Comparison of ENCODE assay signal across 1 cellular context in the genomic region with DNA sequence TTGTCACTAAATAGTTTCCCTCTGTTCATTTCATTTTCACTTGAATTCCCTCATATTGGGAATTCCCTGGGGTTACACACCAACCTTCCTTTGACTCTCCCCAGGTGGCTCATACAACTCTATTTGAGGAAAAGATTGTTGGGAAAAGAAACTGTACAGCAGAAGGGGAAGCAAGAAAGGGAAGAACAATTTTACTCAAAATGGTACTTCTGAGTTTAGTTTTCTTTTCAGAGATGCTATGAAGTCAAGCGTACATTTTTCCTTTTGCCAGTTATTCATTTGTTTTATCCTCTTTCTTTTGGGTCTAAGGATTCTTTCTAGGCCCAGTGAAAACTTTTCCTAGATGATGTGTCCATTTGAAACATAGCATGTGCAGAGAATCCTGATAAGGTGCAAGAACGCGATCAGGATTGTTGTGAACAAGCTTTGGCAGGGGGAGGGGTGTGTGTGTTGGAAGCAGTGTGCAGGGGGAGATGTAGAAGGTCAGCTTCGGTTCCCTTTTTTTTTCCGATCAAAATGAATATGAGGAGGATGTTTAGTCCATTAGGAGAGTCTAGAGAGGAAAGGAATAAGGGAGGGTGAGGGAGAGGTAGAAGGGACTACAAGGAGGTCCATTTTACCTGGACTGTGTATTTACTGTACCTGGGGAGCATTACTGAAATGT.
TF ChIP-seq lines count a peak whose summit lies in the region.

No MANE protein-coding gene starts in this region.

TF ChIP-seq in GM23338, 12 proteins besides CTCF, POLR2A, EP300 and RAD21 (continued from another document):
- TF ChIP-seq, protein P1, sequence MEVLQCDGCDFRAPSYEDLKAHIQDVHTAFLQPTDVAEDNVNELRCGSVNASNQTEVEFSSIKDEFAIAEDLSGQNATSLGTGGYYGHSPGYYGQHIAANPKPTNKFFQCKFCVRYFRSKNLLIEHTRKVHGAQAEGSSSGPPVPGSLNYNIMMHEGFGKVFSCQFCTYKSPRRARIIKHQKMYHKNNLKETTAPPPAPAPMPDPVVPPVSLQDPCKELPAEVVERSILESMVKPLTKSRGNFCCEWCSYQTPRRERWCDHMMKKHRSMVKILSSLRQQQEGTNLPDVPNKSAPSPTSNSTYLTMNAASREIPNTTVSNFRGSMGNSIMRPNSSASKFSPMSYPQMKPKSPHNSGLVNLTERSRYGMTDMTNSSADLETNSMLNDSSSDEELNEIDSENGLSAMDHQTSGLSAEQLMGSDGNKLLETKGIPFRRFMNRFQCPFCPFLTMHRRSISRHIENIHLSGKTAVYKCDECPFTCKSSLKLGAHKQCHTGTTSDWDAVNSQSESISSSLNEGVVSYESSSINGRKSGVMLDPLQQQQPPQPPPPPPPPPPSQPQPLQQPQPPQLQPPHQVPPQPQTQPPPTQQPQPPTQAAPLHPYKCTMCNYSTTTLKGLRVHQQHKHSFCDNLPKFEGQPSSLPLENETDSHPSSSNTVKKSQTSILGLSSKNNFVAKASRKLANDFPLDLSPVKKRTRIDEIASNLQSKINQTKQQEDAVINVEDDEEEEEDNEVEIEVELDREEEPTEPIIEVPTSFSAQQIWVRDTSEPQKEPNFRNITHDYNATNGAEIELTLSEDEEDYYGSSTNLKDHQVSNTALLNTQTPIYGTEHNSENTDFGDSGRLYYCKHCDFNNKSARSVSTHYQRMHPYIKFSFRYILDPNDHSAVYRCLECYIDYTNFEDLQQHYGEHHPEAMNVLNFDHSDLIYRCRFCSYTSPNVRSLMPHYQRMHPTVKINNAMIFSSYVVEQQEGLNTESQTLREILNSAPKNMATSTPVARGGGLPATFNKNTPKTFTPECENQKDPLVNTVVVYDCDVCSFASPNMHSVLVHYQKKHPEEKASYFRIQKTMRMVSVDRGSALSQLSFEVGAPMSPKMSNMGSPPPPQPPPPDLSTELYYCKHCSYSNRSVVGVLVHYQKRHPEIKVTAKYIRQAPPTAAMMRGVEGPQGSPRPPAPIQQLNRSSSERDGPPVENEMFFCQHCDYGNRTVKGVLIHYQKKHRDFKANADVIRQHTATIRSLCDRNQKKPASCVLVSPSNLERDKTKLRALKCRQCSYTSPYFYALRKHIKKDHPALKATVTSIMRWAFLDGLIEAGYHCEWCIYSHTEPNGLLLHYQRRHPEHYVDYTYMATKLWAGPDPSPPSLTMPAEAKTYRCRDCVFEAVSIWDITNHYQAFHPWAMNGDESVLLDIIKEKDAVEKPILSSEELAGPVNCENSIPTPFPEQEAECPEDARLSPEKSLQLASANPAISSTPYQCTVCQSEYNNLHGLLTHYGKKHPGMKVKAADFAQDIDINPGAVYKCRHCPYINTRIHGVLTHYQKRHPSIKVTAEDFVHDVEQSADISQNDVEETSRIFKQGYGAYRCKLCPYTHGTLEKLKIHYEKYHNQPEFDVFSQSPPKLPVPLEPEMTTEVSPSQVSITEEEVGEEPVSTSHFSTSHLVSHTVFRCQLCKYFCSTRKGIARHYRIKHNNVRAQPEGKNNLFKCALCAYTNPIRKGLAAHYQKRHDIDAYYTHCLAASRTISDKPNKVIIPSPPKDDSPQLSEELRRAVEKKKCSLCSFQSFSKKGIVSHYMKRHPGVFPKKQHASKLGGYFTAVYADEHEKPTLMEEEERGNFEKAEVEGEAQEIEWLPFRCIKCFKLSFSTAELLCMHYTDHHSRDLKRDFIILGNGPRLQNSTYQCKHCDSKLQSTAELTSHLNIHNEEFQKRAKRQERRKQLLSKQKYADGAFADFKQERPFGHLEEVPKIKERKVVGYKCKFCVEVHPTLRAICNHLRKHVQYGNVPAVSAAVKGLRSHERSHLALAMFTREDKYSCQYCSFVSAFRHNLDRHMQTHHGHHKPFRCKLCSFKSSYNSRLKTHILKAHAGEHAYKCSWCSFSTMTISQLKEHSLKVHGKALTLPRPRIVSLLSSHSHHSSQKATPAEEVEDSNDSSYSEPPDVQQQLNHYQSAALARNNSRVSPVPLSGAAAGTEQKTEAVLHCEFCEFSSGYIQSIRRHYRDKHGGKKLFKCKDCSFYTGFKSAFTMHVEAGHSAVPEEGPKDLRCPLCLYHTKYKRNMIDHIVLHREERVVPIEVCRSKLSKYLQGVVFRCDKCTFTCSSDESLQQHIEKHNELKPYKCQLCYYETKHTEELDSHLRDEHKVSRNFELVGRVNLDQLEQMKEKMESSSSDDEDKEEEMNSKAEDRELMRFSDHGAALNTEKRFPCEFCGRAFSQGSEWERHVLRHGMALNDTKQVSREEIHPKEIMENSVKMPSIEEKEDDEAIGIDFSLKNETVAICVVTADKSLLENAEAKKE (CRISPR knock-in tag; IDR thresholded peaks at IDR 0.05), result no peak
TF ChIP-seq in GM23338: peak in this region for 0.
